Comparison of ENCODE assay signal across 8 cellular contexts in the genomic region with DNA sequence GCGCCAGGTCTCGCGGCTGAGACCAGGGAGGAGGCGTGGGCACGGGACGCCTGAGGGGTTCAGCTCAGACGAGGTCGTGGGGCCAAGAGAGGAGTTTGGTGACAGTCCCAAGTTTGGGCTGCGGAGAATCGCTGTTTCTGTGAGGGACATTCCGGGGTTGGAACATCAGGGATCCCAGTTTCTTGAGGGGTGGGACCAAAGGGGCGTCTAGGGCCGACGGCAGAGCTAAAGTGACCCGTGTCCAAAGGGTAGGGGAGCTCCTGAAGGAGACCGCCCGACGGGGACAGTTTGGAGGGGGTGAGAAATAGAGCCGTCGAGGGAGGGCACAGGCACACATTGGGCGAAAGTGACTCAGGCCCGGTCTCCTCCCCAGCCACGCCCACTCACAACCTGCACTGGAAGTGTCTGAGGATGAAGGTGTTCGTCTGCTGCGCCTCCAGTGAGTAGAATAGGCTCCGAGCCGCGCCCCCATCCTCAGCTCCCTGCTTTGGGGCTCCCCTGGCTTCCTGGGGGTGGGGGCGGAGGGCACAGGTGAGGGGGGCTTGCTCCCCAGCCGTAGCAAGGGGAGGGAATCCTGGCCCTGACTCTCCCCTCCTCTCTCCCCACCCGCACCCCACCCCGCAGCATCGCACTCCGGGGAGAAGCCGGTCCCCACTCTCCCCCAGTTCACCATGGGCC. TPM values are rescaled to one million over a fixed set of nuclear protein-coding genes. Genes with fewer than 3 reads are reported as not detected.
A peak's percentile ranks its signal among the peaks of the same experiment; 100 is the strongest.
DNase-seq lines count a peak whose midpoint lies in the region; ATAC-seq, FAIRE-seq and TF ChIP-seq lines count a peak whose summit lies in the region.

No MANE protein-coding gene starts in this region.

- POLR2A ChIA-PET in A673 (lab: Charles Lee; ENCODE audit: low non-redundant PET) (interaction anchor here (0.5 to 0.6 kb wide), 2 partner anchors 70 to 123 kb away, joined by 4 read pairs; no protein-coding TSS in a partner anchor), HEK293T (lab: Yijun Ruan, JAX) (interaction anchor here (0.8 to 1.8 kb wide), 11 partner anchors 10 to 149 kb away, joined by 3 to 20 read pairs (median 5); a partner anchor contains a TSS)

- H3K27me3 Mint-ChIP-seq in T-helper 2 cell treated with Interferon-gamma antibody and Interleukin-4, amounts not matched to agents 5 μg/mL and 100 μg/mL, for 36 hours (ENCODE audit: low read depth) = peaks cover 33% of the 10 kb centered on the region

- no TSS peak for BruUV-seq in A673 (replicated peaks; lab: Mats Ljungman, UMichigan)

- no peaks in the 10 kb centered on the region for H3K9me3 Mint-ChIP-seq in T-helper 2 cell treated with Interferon-gamma antibody and Interleukin-4, amounts not matched to agents 5 μg/mL and 100 μg/mL, for 36 hours

- DNase-seq in A673 (ENCODE audit: low spot score) = no peak
- DNase-seq in HEK293T (ENCODE audit: extremely low spot score) = no peak
- DNase-seq in T-helper 2 cell treated with Interferon-gamma antibody and Interleukin-4, amounts not matched to agents 5 μg/mL and 100 μg/mL, for 36 hours (ENCODE audit: low spot score) = peak; percentile 75
- peak; percentile 69 to 75 (median 73) for DNase-seq in stimulated activated CD4-positive, alpha-beta T cell treated with anti-CD3 and anti-CD28 coated beads, Interleukin-12 subunit alpha, Interleukin-12 subunit beta, amount 100 ng/mL, for 48 hours (ENCODE audit: low read depth in 2 of 3, low spot score in 1 of 3)
- DNase-seq in D721Med (ENCODE audit: insufficient read length, low spot score) = no peak

- peaks cover 27% of the 10 kb centered on the region for H3K4me1 Mint-ChIP-seq in T-helper 2 cell treated with Interferon-gamma antibody and Interleukin-4, amounts not matched to agents 5 μg/mL and 100 μg/mL, for 36 hours (ENCODE audit: low read depth)

- H3K27ac ChIP-seq in A673 (ENCODE audit: low read depth, low read length, poor library complexity, severe bottlenecking) = peak overlapping the region; percentile 66
- peak overlapping the region; percentile 87 for H3K27ac ChIP-seq in angular gyrus (ENCODE audit: low read depth, low read length)
- H3K27ac ChIP-seq in iPS-20b (ENCODE audit: low read length) = no peak overlapping the region

- H3K4me1 ChIP-seq in A673 (ENCODE audit: insufficient read depth, low read length, poor library complexity, severe bottlenecking) (peaks cover 35% of the 10 kb centered on the region), iPS-20b (ENCODE audit: insufficient read depth, low read length) (peaks cover 12% of the 10 kb centered on the region)

- intact Hi-C loops in A673 (cut with micrococcal nuclease; ENCODE audit: unreplicated experiment) = no loop called here

- peak overlapping the region; percentile 96 for H3K27ac Mint-ChIP-seq in T-helper 2 cell treated with Interferon-gamma antibody and Interleukin-4, amounts not matched to agents 5 μg/mL and 100 μg/mL, for 36 hours

- H3K27me3 ChIP-seq in A673 (replicated peaks; ENCODE audit: insufficient read depth, low read depth, low read length, poor library complexity) (peaks cover 17% of the 10 kb centered on the region), iPS-20b (ENCODE audit: insufficient read depth, low read length) (peaks cover 39% of the 10 kb centered on the region)

- H3K9me3 ChIP-seq in A673 (ENCODE audit: low read depth, low read length, poor library complexity, severe bottlenecking) = no peaks in the 10 kb centered on the region
- H3K9me3 ChIP-seq in iPS-20b (ENCODE audit: insufficient read depth, low read depth, low read length) = no peaks in the 10 kb centered on the region

- H3K9ac ChIP-seq in iPS-20b (ENCODE audit: low read depth, low read length) = peak overlapping the region; percentile 53; the same call in 1 of the 2 replicates

- peak overlapping the region; percentile 98 for H3K4me3 Mint-ChIP-seq in T-helper 2 cell treated with Interferon-gamma antibody and Interleukin-4, amounts not matched to agents 5 μg/mL and 100 μg/mL, for 36 hours

- H3K36me3 Mint-ChIP-seq in T-helper 2 cell treated with Interferon-gamma antibody and Interleukin-4, amounts not matched to agents 5 μg/mL and 100 μg/mL, for 36 hours (ENCODE audit: low read depth) = peaks cover 2% of the 10 kb centered on the region

- H3K4me3 ChIP-seq in A673 (ENCODE audit: low read depth, low read length, poor library complexity, severe bottlenecking) = peak overlapping the region; percentile 69
- peak overlapping the region; percentile 82 for H3K4me3 ChIP-seq in iPS-20b (ENCODE audit: low read length)

- no peak for ATAC-seq in HG03045 (IDR thresholded peaks at IDR 0.05; ENCODE audit: unreplicated experiment)

- FAIRE-seq in D721Med (lab: Jason Lieb, UNC) = no peak

- TF ChIP-seq CTCF in A673 (conservative IDR thresholded peaks at IDR 0.05; ENCODE audit: low read depth, low read length) = no peak
- no peak for TF ChIP-seq CTCF in D721Med (IDR thresholded peaks at IDR 0.05; ENCODE audit: insufficient read depth, missing control alignments)

- no peaks in the 10 kb centered on the region for H3K36me3 ChIP-seq in A673 (ENCODE audit: insufficient read depth, low read length, poor library complexity, severe bottlenecking)
- no peaks in the 10 kb centered on the region for H3K36me3 ChIP-seq in iPS-20b (ENCODE audit: insufficient read depth, low read depth, low read length)

- CTCF ChIA-PET in A673 (lab: Charles Lee) = interaction anchor here (0.6 to 2.1 kb wide), 9 partner anchors 12 to 325 kb away, joined by 3 to 35 read pairs (median 5); a partner anchor contains a TSS
- CTCF ChIA-PET in HEK293T (lab: Yijun Ruan, JAX) = interaction anchor here (0.5 to 2.8 kb wide), 33 partner anchors 10 to 562 kb away, joined by 3 to 43 read pairs (median 5); a partner anchor contains a TSS

TF ChIP-seq in HEK293T, 16 proteins besides CTCF, POLR2A, EP300 and RAD21:
- peak; percentile 71 for TF ChIP-seq L3MBTL2 (conservative IDR thresholded peaks at IDR 0.05)
- no peak for TF ChIP-seq BHLHE40 (IDR thresholded peaks at IDR 0.05; ENCODE audit: borderline replicate concordance)

RNA-seq across cellular contexts. Expression of a gene that starts 7.0 kb away (rescaled TPM):
- total RNA-seq in A673 (2021) = 5.8 and 8.9 TPM in 2 replicates

RNA-seq across cellular contexts. Expression of a gene that starts 22.1 kb away (rescaled TPM):
- 17.0 and 18.8 TPM in 2 replicates for total RNA-seq in A673 (2021)

RNA-seq across cellular contexts. Expression of a gene that starts 34.5 kb away (rescaled TPM):
- 36.3 and 48.5 TPM in 2 replicates for total RNA-seq in A673 (2021)

RNA-seq across cellular contexts. Expression of a gene that starts 42.0 kb away (rescaled TPM):
- 0.90 and 1.0 TPM in 2 replicates for total RNA-seq in A673 (2021)

RNA-seq across cellular contexts. Expression of a gene that starts 50.0 kb away (rescaled TPM):
- 30.3 and 33.8 TPM in 2 replicates for total RNA-seq in A673 (2021)

Comparison
In these comparisons a context has a peak if more than half of its experiments do, and no peak if none do; other contexts are left out.
1. DNase-seq: peak in T-helper 2 cell treated with Interferon-gamma antibody and Interleukin-4, amounts not matched to agents 5 μg/mL and 100 μg/mL, for 36 hours (single experiment) and stimulated activated CD4-positive, alpha-beta T cell treated with anti-CD3 and anti-CD28 coated beads, Interleukin-12 subunit alpha, Interleukin-12 subunit beta, amount 100 ng/mL, for 48 hours (3 of 3); none in A673 (single experiment), HEK293T (single experiment) and D721Med (single experiment).